In genomic region chr7:12169981-12170820, GRCh38 we compare ENCODE assay signal across 8 cellular contexts. TPM values are rescaled to one million over a fixed set of nuclear protein-coding genes. Genes with fewer than 3 reads are reported as not detected.
DNase-seq lines count a peak whose midpoint lies in the region; ATAC-seq and TF ChIP-seq lines count a peak whose summit lies in the region.
"Not testable (repeated sequence)": the region's sequence is repeated elsewhere in the genome, so short reads cannot be mapped to it uniquely, and the experiment has no call there.

No MANE protein-coding gene starts in this region.

- not testable (repeated sequence) for H3K36me3 Mint-ChIP-seq in CD4-positive, CD25-positive, alpha-beta regulatory T cell
- H3K36me3 Mint-ChIP-seq in activated T-cell treated with anti-CD3 and anti-CD28 coated beads, Interleukin-2, amount 50 U/mL, for 72 hours (ENCODE audit: insufficient read depth in 2 of 2) = peaks cover 25 to 35% of the 10 kb centered on the region in 2 donors
- H3K36me3 Mint-ChIP-seq in activated naive CD8-positive, alpha-beta T cell treated with anti-CD3 and anti-CD28 coated beads for 36 hours = peaks cover 25% of the 10 kb centered on the region

- H3K27ac Mint-ChIP-seq in CD4-positive, CD25-positive, alpha-beta regulatory T cell = peak overlapping the region in 2 of 3 donors; percentile 29 to 74
- peak overlapping the region; percentile 63 for H3K27ac Mint-ChIP-seq in activated T-cell treated with anti-CD3 and anti-CD28 coated beads, Interleukin-2, amount 50 U/mL, for 72 hours
- peak overlapping the region; percentile 72 for H3K27ac Mint-ChIP-seq in activated naive CD8-positive, alpha-beta T cell treated with anti-CD3 and anti-CD28 coated beads for 36 hours

- H3K27me3 ChIP-seq in CD4-positive, CD25-positive, alpha-beta regulatory T cell (ENCODE audit: control insufficient read depth, insufficient read depth, low read length); lower lobe of right lung (ENCODE audit: low read depth): not testable (repeated sequence)

- peak; percentile 50 for ATAC-seq in CD4-positive, CD25-positive, alpha-beta regulatory T cell (ENCODE audit: low read depth in 2 of 2)
- peak; percentile 78 to 88 for ATAC-seq in activated T-cell treated with anti-CD3 and anti-CD28 coated beads, Interleukin-2, amount 50 U/mL, for 72 hours (replicated peaks in 1 of 2)
- peak; percentile 83 to 93 for ATAC-seq in lower lobe of right lung

- H3K4me1 ChIP-seq in CD4-positive, CD25-positive, alpha-beta regulatory T cell (ENCODE audit: control insufficient read depth, insufficient read depth, low read length, poor library complexity, severe bottlenecking) = peaks cover 10% of the 10 kb centered on the region
- not testable (repeated sequence) for H3K4me1 ChIP-seq in lower lobe of right lung

- peaks cover 0 to 16% (median 3%) of the 10 kb centered on the region in 4 donors for H3K4me1 Mint-ChIP-seq in CD4-positive, CD25-positive, alpha-beta regulatory T cell
- peaks cover 19% of the 10 kb centered on the region for H3K4me1 Mint-ChIP-seq in activated T-cell treated with anti-CD3 and anti-CD28 coated beads, Interleukin-2, amount 50 U/mL, for 72 hours (ENCODE audit: low read depth)
- H3K4me1 Mint-ChIP-seq in activated naive CD8-positive, alpha-beta T cell treated with anti-CD3 and anti-CD28 coated beads for 36 hours = peaks cover 14% of the 10 kb centered on the region

- not testable (repeated sequence) for H3K4me3 ChIP-seq in CD4-positive, CD25-positive, alpha-beta regulatory T cell (ENCODE audit: low read depth, low read length); lower lobe of right lung

- H3K27ac ChIP-seq in CD4-positive, CD25-positive, alpha-beta regulatory T cell (ENCODE audit: insufficient read depth, low read length, poor library complexity, severe bottlenecking); lower lobe of right lung: not testable (repeated sequence)

- H3K36me3 ChIP-seq in CD4-positive, CD25-positive, alpha-beta regulatory T cell (ENCODE audit: control insufficient read depth, insufficient read depth, low read length); lower lobe of right lung: not testable (repeated sequence)

- H3K9me3 Mint-ChIP-seq in CD4-positive, CD25-positive, alpha-beta regulatory T cell = peaks cover 5 to 31% (median 9%) of the 10 kb centered on the region in 7 donors
- H3K9me3 Mint-ChIP-seq in activated T-cell treated with anti-CD3 and anti-CD28 coated beads, Interleukin-2, amount 50 U/mL, for 72 hours = peaks cover 18 to 25% of the 10 kb centered on the region in 2 donors
- H3K9me3 Mint-ChIP-seq in activated naive CD8-positive, alpha-beta T cell treated with anti-CD3 and anti-CD28 coated beads for 36 hours = peaks cover 35% of the 10 kb centered on the region

- intact Hi-C loops in lower lobe of right lung (cut with DNase I) = not testable (repeated sequence)

- H3K27me3 Mint-ChIP-seq in CD4-positive, CD25-positive, alpha-beta regulatory T cell; activated T-cell treated with anti-CD3 and anti-CD28 coated beads, Interleukin-2, amount 50 U/mL, for 72 hours (ENCODE audit: low read depth); activated naive CD8-positive, alpha-beta T cell treated with anti-CD3 and anti-CD28 coated beads for 36 hours: not testable (repeated sequence)

- not testable (repeated sequence) for TF ChIP-seq CTCF in lower lobe of right lung (IDR thresholded peaks at IDR 0.05)

- H3K4me3 Mint-ChIP-seq in CD4-positive, CD25-positive, alpha-beta regulatory T cell = peak overlapping the region in 3 of 4 donors; percentile 4 to 8 (median 6)
- H3K4me3 Mint-ChIP-seq in activated T-cell treated with anti-CD3 and anti-CD28 coated beads, Interleukin-2, amount 50 U/mL, for 72 hours = peak overlapping the region; percentile 48 to 64
- H3K4me3 Mint-ChIP-seq in activated naive CD8-positive, alpha-beta T cell treated with anti-CD3 and anti-CD28 coated beads for 36 hours = not testable (repeated sequence)

- peak in 2 of 3 donors; percentile 3 to 43 for DNase-seq in CD4-positive, CD25-positive, alpha-beta regulatory T cell
- DNase-seq in HT1080 (ENCODE audit: low read depth) (peak; percentile 18), RPMI8226 (peak; percentile 38), lower lobe of right lung (peak; percentile 73)
- peak; percentile 12 for DNase-seq in activated CD4-positive, alpha-beta T cell treated with anti-CD3 and anti-CD28 coated beads, Interleukin-2, amount 50 U/mL, for 1 hour
- DNase-seq in activated T-cell treated with anti-CD3 and anti-CD28 coated beads, Interleukin-2, amount 50 U/mL, for 72 hours = peak; percentile 47 to 59
- peak; percentile 12 for DNase-seq in activated naive CD8-positive, alpha-beta T cell treated with anti-CD3 and anti-CD28 coated beads for 36 hours
- peak; percentile 11 for DNase-seq in stimulated activated CD8-positive, alpha-beta memory T cell treated with anti-CD3 and anti-CD28 coated beads, Interleukin-12 subunit alpha, Interleukin-12 subunit beta, amount 100 ng/mL, for 1 hour (ENCODE audit: low read depth)

- H3K9me3 ChIP-seq in CD4-positive, CD25-positive, alpha-beta regulatory T cell (ENCODE audit: control insufficient read depth in 2 of 2, low read length in 2 of 2); lower lobe of right lung: not testable (repeated sequence)

RNA-seq across cellular contexts. Expression of gene TMEM106B, which starts 40.9 kb away (rescaled TPM):
- total RNA-seq in CD4-positive, CD25-positive, alpha-beta regulatory T cell = 19.0 TPM
- polyA plus RNA-seq in CD4-positive, CD25-positive, alpha-beta regulatory T cell = 10 to 100 TPM; 35.9 to 43.8 (median 36.4) TPM
- total RNA-seq in HT1080 (2014; rRNA removed; shearing (Covaris generic)) = 27.5 and 27.9 TPM in 2 replicates
- 50.4 and 57.2 TPM in 2 replicates for polyA plus RNA-seq in HT1080 (2015; cell fraction: cytosol; rRNA removed)
- 41.2 and 48.7 TPM in 2 replicates for polyA plus RNA-seq in HT1080 (2015; cell fraction: nucleus; rRNA removed)
- 10 to 100 TPM; 30.5 to 31.6 TPM for total RNA-seq in activated T-cell treated with anti-CD3 and anti-CD28 coated beads, Interleukin-2, amount 50 U/mL, for 72 hours
- 10 to 100 TPM; 27.7 to 28.8 TPM for total RNA-seq in activated naive CD8-positive, alpha-beta T cell treated with anti-CD3 and anti-CD28 coated beads for 36 hours
- total RNA-seq in lower lobe of right lung = 38.7 TPM

Comparison
In these comparisons a context has a peak if more than half of its experiments do, and no peak if none do; other contexts are left out.
1. DNase-seq: peak in every context shown above with its lines; median percentile 73 in lower lobe of right lung; 53 in activated T-cell treated with anti-CD3 and anti-CD28 coated beads, Interleukin-2, amount 50 U/mL, for 72 hours; 38 in RPMI8226; 23 in CD4-positive, CD25-positive, alpha-beta regulatory T cell; 18 in HT1080; 12 in activated CD4-positive, alpha-beta T cell treated with anti-CD3 and anti-CD28 coated beads, Interleukin-2, amount 50 U/mL, for 1 hour; 12 in activated naive CD8-positive, alpha-beta T cell treated with anti-CD3 and anti-CD28 coated beads for 36 hours; 11 in stimulated activated CD8-positive, alpha-beta memory T cell treated with anti-CD3 and anti-CD28 coated beads, Interleukin-12 subunit alpha, Interleukin-12 subunit beta, amount 100 ng/mL, for 1 hour.